In genomic region chr10:44824607-44825006, GRCh38 we compare ENCODE assay signal across 1 cellular context.
A peak's percentile ranks its signal among the peaks of the same experiment; 100 is the strongest.
TF ChIP-seq lines count a peak whose summit lies in the region.

No MANE protein-coding gene starts in this region.

TF ChIP-seq in K562, 482 proteins besides CTCF, POLR2A, EP300 and RAD21:
- no peak for TF ChIP-seq IRF9 (tag; IDR thresholded peaks at IDR 0.05)
- TF ChIP-seq ZNF507 (tag; conservative IDR thresholded peaks at IDR 0.05): 0 out of 2 replicates have a peak, but pooled peaks have one; percentile 8
